Comparison of ENCODE assay signal across 6 cellular contexts in the genomic region with DNA sequence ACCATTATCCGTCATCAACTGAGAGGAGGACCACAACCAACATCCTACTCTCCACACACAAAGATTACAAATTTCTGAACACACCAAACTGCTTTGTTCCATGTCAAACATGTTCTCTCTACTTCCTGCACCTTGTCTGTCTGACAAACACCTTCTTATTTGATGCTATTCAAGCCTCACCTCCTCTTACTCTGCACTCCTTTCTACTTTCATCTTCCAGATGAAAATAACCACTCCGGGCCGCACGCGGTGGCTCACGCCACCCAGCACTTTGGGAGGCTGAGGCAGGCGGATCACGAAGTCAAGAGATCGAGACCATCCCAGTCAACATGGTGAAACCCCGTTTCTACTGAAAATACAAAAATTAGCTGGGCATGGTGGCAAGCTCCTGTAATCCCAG. TPM values are rescaled to one million over a fixed set of nuclear protein-coding genes. Genes with fewer than 3 reads are reported as not detected.
DNase-seq lines count a peak whose midpoint lies in the region; ATAC-seq and TF ChIP-seq lines count a peak whose summit lies in the region.
"Not testable (repeated sequence)": the region's sequence is repeated elsewhere in the genome, so short reads cannot be mapped to it uniquely, and the experiment has no call there.

No MANE protein-coding gene starts in this region.

- H3K4me3 Mint-ChIP-seq in Calu3 (ENCODE audit: low read depth, unreplicated experiment); WTC11; activated naive CD4-positive, alpha-beta T cell treated with anti-CD3 and anti-CD28 coated beads, Interleukin-2, amount 50 U/mL, for 24 hours; central memory CD8-positive, alpha-beta T cell: not testable (repeated sequence)
- H3K4me3 Mint-ChIP-seq in activated T-cell treated with anti-CD3 and anti-CD28 coated beads, Interleukin-2, amount 50 U/mL, for 24 hours, result peak overlapping the region; percentile 53

- ATAC-seq in WTC11; central memory CD8-positive, alpha-beta T cell (replicated peaks; ENCODE audit: extremely low read depth, poor library complexity, severe bottlenecking): not testable (repeated sequence)

- CTCF ChIA-PET in Calu3 (lab: Charles Lee); WTC11 (lab: Charles Lee): not testable (repeated sequence)

- H3K4me1 Mint-ChIP-seq in Calu3 (ENCODE audit: low read depth, unreplicated experiment) (peaks cover 21% of the 10 kb centered on the region), WTC11 (peaks cover 30% of the 10 kb centered on the region)
- peaks cover 48% of the 10 kb centered on the region for H3K4me1 Mint-ChIP-seq in activated T-cell treated with anti-CD3 and anti-CD28 coated beads, Interleukin-2, amount 50 U/mL, for 24 hours (ENCODE audit: low read depth)
- H3K4me1 Mint-ChIP-seq in activated naive CD4-positive, alpha-beta T cell treated with anti-CD3 and anti-CD28 coated beads, Interleukin-2, amount 50 U/mL, for 24 hours, result peaks cover 42% of the 10 kb centered on the region
- H3K4me1 Mint-ChIP-seq in central memory CD8-positive, alpha-beta T cell, result peaks cover 23% of the 10 kb centered on the region

- DNase-seq in Calu3; WTC11 (ENCODE audit: low spot score); activated T-cell treated with anti-CD3 and anti-CD28 coated beads, Interleukin-2, amount 50 U/mL, for 24 hours; central memory CD8-positive, alpha-beta T cell (ENCODE audit: low spot score in 2 of 2): not testable (repeated sequence)
- DNase-seq in posterior vena cava (ENCODE audit: low spot score), result peak; percentile 50

- intact Hi-C loops in Calu3 (cut with micrococcal nuclease; ENCODE audit: unreplicated experiment); posterior vena cava (cut with DNase I): not testable (repeated sequence)

- POLR2A ChIA-PET in WTC11 (lab: Charles Lee), result not testable (repeated sequence)

- TF ChIP-seq CTCF in Calu3 (IDR thresholded peaks at IDR 0.05; ENCODE audit: unreplicated experiment); WTC11 (IDR thresholded peaks at IDR 0.05): not testable (repeated sequence)

- not testable (repeated sequence) for H3K36me3 Mint-ChIP-seq in Calu3 (ENCODE audit: insufficient read depth, unreplicated experiment)
- peaks cover 15% of the 10 kb centered on the region for H3K36me3 Mint-ChIP-seq in WTC11
- H3K36me3 Mint-ChIP-seq in activated T-cell treated with anti-CD3 and anti-CD28 coated beads, Interleukin-2, amount 50 U/mL, for 24 hours (ENCODE audit: low read depth), result peaks cover 19% of the 10 kb centered on the region
- peaks cover 13% of the 10 kb centered on the region for H3K36me3 Mint-ChIP-seq in activated naive CD4-positive, alpha-beta T cell treated with anti-CD3 and anti-CD28 coated beads, Interleukin-2, amount 50 U/mL, for 24 hours
- H3K36me3 Mint-ChIP-seq in central memory CD8-positive, alpha-beta T cell (ENCODE audit: insufficient read depth), result peaks cover 18% of the 10 kb centered on the region

- TSS peak; percentile 19 for BruUV-seq in Calu3 (replicated peaks; lab: Mats Ljungman, UMichigan)

- H3K27me3 Mint-ChIP-seq in Calu3 (ENCODE audit: unreplicated experiment); WTC11 (ENCODE audit: low read depth); activated T-cell treated with anti-CD3 and anti-CD28 coated beads, Interleukin-2, amount 50 U/mL, for 24 hours; activated naive CD4-positive, alpha-beta T cell treated with anti-CD3 and anti-CD28 coated beads, Interleukin-2, amount 50 U/mL, for 24 hours; central memory CD8-positive, alpha-beta T cell: not testable (repeated sequence)

- not testable (repeated sequence) for H3K27ac Mint-ChIP-seq in Calu3 (ENCODE audit: unreplicated experiment)
- peak overlapping the region; percentile 84 for H3K27ac Mint-ChIP-seq in WTC11
- H3K27ac Mint-ChIP-seq in activated T-cell treated with anti-CD3 and anti-CD28 coated beads, Interleukin-2, amount 50 U/mL, for 24 hours, result peak overlapping the region; percentile 93
- peak overlapping the region; percentile 81 for H3K27ac Mint-ChIP-seq in activated naive CD4-positive, alpha-beta T cell treated with anti-CD3 and anti-CD28 coated beads, Interleukin-2, amount 50 U/mL, for 24 hours
- peak overlapping the region; percentile 47 for H3K27ac Mint-ChIP-seq in central memory CD8-positive, alpha-beta T cell (ENCODE audit: low read depth)

- H3K9me3 Mint-ChIP-seq in Calu3 (ENCODE audit: low read depth, unreplicated experiment); WTC11; activated T-cell treated with anti-CD3 and anti-CD28 coated beads, Interleukin-2, amount 50 U/mL, for 24 hours; activated naive CD4-positive, alpha-beta T cell treated with anti-CD3 and anti-CD28 coated beads, Interleukin-2, amount 50 U/mL, for 24 hours; central memory CD8-positive, alpha-beta T cell: not testable (repeated sequence)

RNA-seq across cellular contexts. Expression of a gene that starts 43.7 kb away (rescaled TPM):
- total RNA-seq in Calu3 (2022) (25.9 and 29.3 TPM in 2 replicates), WTC11 (2021) (31.1 to 34.7 TPM (median 31.3 TPM) in 3 replicates), posterior vena cava (10 to 100 TPM; 23.1 to 34.2 TPM)
